ENCODE assay signal across 16 cellular contexts in genomic region chr14:28577711-28578131, GRCh38.
DNase-seq lines count a peak whose midpoint lies in the region; ATAC-seq and TF ChIP-seq lines count a peak whose summit lies in the region.
"Had no signal": no experiment of that assay in that cellular context is flagged by ENCODE, and none has a peak within 500 bp of the region (broad histone marks: within the 10 kb centered on the region; RNA-seq: fewer than 3 reads in every experiment).

No MANE protein-coding gene starts in this region.

- peak; percentile 76 for DNase-seq in M059J (ENCODE audit: low read depth)
- peak; percentile 69 for DNase-seq in astrocyte of the hippocampus (ENCODE audit: low read depth, low spot score)
- DNase-seq in foreskin keratinocyte: peak; percentile 44 to 63
- DNase-seq in OCI-M1 (lab: John Stamatoyannopoulos, UW): no peak
- DNase-seq in SK-N-DZ (ENCODE audit: low spot score): no peak
- no peak for DNase-seq in activated naive CD4-positive, alpha-beta T cell treated with Interleukin-2 at 50 U/mL for 16 hours
- DNase-seq: activated CD8-positive, alpha-beta memory T cell treated with anti-CD3 and anti-CD28 coated beads for 24 hours; CD4-positive, CD25-positive, alpha-beta regulatory T cell; EL; H9; NCI-H1092 treated with DMSO at 0.1 percent for 48 hours; NCI-H2171 treated with DMSO at 0.1 percent for 48 hours had no signal

- H3K27ac ChIP-seq in foreskin keratinocyte: no peak overlapping the region
- H3K27ac ChIP-seq: ascending aorta, parathyroid adenoma had no signal

- no peak for TF ChIP-seq CTCF in foreskin keratinocyte (conservative IDR thresholded peaks at IDR 0.05)

- no peaks in the 10 kb centered on the region for H3K27me3 ChIP-seq in foreskin keratinocyte
- H3K27me3 ChIP-seq: ascending aorta had no signal

- ATAC-seq in foreskin keratinocyte: peak; percentile 69
- ATAC-seq in HG03025 (IDR thresholded peaks at IDR 0.05; ENCODE audit: low FRiP score, unreplicated experiment): no peak
- ATAC-seq: activated T-helper 17 cell treated with anti-CD3 and anti-CD28 coated beads, Interleukin-2, amount 50 U/mL, for 72 hours had no signal

- no peaks in the 10 kb centered on the region for H3K4me1 ChIP-seq in foreskin keratinocyte
- H3K4me1 ChIP-seq: ascending aorta, parathyroid adenoma had no signal

Comparison
In these comparisons a context has a peak if more than half of its experiments do, and no peak if none do; other contexts are left out.
1. DNase-seq: peak in M059J (single experiment), astrocyte of the hippocampus (single experiment) and foreskin keratinocyte (2 of 2); none in OCI-M1 (single experiment), SK-N-DZ (single experiment) and activated naive CD4-positive, alpha-beta T cell treated with Interleukin-2 at 50 U/mL for 16 hours (single experiment).